Comparison of ENCODE assay signal across 1 cellular context in the genomic region with DNA sequence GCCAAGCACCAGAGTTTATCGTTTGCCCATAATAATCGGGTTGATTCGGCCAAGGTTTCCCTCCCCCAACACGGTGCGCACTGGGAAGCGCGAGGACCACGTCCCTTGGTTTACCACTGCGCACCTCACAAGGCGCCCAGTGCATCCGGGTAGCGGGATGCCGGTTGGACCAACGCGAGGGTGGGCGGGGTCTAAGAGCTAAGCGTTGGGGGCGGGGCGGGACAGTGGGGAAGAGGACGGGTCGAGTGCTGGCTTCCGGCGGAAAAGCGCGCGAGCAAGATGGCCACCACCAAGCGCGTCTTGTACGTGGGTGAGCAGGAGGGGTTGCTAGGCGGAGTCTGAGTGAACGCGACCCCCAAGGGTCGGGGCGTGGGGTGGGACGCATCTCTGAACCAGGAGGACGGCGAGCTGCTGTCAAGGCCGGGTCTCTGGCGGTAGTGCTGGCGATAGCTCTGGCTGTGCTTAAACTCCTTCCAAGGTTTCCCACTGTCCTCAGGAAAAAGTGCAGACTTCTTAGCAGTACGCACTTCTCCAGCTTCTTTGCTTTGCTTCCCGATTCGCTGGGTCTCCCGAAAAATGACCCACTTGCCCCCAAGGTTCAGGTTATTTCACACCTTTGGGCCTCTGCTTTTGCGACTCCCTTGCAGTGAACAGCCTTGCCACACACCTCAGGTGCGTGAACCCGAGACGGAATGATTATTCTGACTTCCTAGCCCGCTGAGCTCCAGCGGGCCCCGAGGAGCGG.
TF ChIP-seq lines count a peak whose summit lies in the region.

PPIE (plus strand) TSS at position 261 of the 745 bp plus-strand sequence; CDS start at position 280, 19 bp downstream.

TF ChIP-seq in HepG2, 621 proteins besides CTCF, POLR2A, EP300 and RAD21 (continued from another document and continues in another):
- TF ChIP-seq, protein P1, sequence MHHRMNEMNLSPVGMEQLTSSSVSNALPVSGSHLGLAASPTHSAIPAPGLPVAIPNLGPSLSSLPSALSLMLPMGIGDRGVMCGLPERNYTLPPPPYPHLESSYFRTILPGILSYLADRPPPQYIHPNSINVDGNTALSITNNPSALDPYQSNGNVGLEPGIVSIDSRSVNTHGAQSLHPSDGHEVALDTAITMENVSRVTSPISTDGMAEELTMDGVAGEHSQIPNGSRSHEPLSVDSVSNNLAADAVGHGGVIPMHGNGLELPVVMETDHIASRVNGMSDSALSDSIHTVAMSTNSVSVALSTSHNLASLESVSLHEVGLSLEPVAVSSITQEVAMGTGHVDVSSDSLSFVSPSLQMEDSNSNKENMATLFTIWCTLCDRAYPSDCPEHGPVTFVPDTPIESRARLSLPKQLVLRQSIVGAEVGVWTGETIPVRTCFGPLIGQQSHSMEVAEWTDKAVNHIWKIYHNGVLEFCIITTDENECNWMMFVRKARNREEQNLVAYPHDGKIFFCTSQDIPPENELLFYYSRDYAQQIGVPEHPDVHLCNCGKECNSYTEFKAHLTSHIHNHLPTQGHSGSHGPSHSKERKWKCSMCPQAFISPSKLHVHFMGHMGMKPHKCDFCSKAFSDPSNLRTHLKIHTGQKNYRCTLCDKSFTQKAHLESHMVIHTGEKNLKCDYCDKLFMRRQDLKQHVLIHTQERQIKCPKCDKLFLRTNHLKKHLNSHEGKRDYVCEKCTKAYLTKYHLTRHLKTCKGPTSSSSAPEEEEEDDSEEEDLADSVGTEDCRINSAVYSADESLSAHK (CRISPR knock-in tag; IDR thresholded peaks at IDR 0.05; ENCODE audit: borderline replicate concordance) = no peak
- TF ChIP-seq HMGXB4 (CRISPR knock-in tag; IDR thresholded peaks at IDR 0.05; ENCODE audit: borderline replicate concordance in 1 of 2, low read depth in 1 of 2) (0 out of 4 replicates have a peak, but pooled peaks of 1 of the 2 experiments have one; percentile 18), NFKBIZ (CRISPR knock-in tag; IDR thresholded peaks at IDR 0.05) (no peak), ELF1 (CRISPR knock-in tag; IDR thresholded peaks at IDR 0.05) (no peak), ZNF343 (CRISPR knock-in tag; IDR thresholded peaks at IDR 0.05) (no peak), ZFY (CRISPR knock-in tag; IDR thresholded peaks at IDR 0.05) (peak; percentile 39; the same call in 1 of the 2 replicates), ZNF891 (CRISPR knock-in tag; IDR thresholded peaks at IDR 0.05) (no peak), STAG1 (CRISPR knock-in tag; IDR thresholded peaks at IDR 0.05) (no peak), PCBP1 (IDR thresholded peaks at IDR 0.05; ENCODE audit: borderline replicate concordance, low read depth, low read length) (0 out of 2 replicates have a peak, but pooled peaks have one; percentile 39), KMT2A (CRISPR knock-in tag; IDR thresholded peaks at IDR 0.05) (0 out of 2 replicates have a peak, but pooled peaks have one; percentile 30), ZNF484 (CRISPR knock-in tag; IDR thresholded peaks at IDR 0.05; ENCODE audit: borderline replicate concordance, low read depth) (no peak), ZNF710 (CRISPR knock-in tag; IDR thresholded peaks at IDR 0.05; ENCODE audit: borderline replicate concordance) (no peak), SP140L (CRISPR knock-in tag; IDR thresholded peaks at IDR 0.05; ENCODE audit: borderline replicate concordance) (no peak), ZBTB42 (CRISPR knock-in tag; IDR thresholded peaks at IDR 0.05) (no peak), ZNF616 (CRISPR knock-in tag; IDR thresholded peaks at IDR 0.05; ENCODE audit: low read depth) (no peak), GATAD1 (CRISPR knock-in tag; IDR thresholded peaks at IDR 0.05) (peak; percentile 75), SMC3 (IDR thresholded peaks at IDR 0.05; ENCODE audit: low read length) (no peak), ZNF160 (CRISPR knock-in tag; IDR thresholded peaks at IDR 0.05) (0 out of 2 replicates have a peak, but pooled peaks have one; percentile 16), ARID4A (CRISPR knock-in tag; IDR thresholded peaks at IDR 0.05; ENCODE audit: borderline replicate concordance) (peak; percentile 54; the same call in 1 of the 2 replicates), ZNF260 (CRISPR knock-in tag; IDR thresholded peaks at IDR 0.05; ENCODE audit: borderline replicate concordance, low read depth) (no peak), ETV6 (CRISPR knock-in tag; conservative IDR thresholded peaks at IDR 0.05) (no peak), SP4 (CRISPR knock-in tag; IDR thresholded peaks at IDR 0.05) (no peak), KMT2B (CRISPR knock-in tag; IDR thresholded peaks at IDR 0.05) (0 out of 2 replicates have a peak, but pooled peaks have one; percentile 19), ZNF33B (CRISPR knock-in tag; IDR thresholded peaks at IDR 0.05) (no peak), NFE2L2 (IDR thresholded peaks at IDR 0.05; ENCODE audit: low read length) (no peak), RBFOX2 (IDR thresholded peaks at IDR 0.05; ENCODE audit: low read depth, low read length) (peak; percentile 62), RXRB (CRISPR knock-in tag; IDR thresholded peaks at IDR 0.05; ENCODE audit: borderline replicate concordance) (no peak), BCL3 (CRISPR knock-in tag; IDR thresholded peaks at IDR 0.05) (no peak)
- TF ChIP-seq, protein P2, sequence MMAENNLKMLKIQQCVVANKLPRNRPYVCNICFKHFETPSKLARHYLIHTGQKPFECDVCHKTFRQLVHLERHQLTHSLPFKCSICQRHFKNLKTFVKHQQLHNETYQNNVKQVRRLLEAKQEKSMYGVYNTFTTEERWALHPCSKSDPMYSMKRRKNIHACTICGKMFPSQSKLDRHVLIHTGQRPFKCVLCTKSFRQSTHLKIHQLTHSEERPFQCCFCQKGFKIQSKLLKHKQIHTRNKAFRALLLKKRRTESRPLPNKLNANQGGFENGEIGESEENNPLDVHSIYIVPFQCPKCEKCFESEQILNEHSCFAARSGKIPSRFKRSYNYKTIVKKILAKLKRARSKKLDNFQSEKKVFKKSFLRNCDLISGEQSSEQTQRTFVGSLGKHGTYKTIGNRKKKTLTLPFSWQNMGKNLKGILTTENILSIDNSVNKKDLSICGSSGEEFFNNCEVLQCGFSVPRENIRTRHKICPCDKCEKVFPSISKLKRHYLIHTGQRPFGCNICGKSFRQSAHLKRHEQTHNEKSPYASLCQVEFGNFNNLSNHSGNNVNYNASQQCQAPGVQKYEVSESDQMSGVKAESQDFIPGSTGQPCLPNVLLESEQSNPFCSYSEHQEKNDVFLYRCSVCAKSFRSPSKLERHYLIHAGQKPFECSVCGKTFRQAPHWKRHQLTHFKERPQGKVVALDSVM (CRISPR knock-in tag; IDR thresholded peaks at IDR 0.05) = no peak
- TF ChIP-seq, protein P3, sequence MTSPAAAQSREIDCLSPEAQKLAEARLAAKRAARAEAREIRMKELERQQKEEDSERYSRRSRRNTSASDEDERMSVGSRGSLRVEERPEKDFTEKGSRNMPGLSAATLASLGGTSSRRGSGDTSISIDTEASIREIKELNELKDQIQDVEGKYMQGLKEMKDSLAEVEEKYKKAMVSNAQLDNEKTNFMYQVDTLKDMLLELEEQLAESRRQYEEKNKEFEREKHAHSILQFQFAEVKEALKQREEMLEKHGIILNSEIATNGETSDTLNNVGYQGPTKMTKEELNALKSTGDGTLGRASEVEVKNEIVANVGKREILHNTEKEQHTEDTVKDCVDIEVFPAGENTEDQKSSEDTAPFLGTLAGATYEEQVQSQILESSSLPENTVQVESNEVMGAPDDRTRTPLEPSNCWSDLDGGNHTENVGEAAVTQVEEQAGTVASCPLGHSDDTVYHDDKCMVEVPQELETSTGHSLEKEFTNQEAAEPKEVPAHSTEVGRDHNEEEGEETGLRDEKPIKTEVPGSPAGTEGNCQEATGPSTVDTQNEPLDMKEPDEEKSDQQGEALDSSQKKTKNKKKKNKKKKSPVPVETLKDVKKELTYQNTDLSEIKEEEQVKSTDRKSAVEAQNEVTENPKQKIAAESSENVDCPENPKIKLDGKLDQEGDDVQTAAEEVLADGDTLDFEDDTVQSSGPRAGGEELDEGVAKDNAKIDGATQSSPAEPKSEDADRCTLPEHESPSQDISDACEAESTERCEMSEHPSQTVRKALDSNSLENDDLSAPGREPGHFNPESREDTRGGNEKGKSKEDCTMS (CRISPR knock-in tag; conservative IDR thresholded peaks at IDR 0.05) = no peak
- TF ChIP-seq, protein P4, sequence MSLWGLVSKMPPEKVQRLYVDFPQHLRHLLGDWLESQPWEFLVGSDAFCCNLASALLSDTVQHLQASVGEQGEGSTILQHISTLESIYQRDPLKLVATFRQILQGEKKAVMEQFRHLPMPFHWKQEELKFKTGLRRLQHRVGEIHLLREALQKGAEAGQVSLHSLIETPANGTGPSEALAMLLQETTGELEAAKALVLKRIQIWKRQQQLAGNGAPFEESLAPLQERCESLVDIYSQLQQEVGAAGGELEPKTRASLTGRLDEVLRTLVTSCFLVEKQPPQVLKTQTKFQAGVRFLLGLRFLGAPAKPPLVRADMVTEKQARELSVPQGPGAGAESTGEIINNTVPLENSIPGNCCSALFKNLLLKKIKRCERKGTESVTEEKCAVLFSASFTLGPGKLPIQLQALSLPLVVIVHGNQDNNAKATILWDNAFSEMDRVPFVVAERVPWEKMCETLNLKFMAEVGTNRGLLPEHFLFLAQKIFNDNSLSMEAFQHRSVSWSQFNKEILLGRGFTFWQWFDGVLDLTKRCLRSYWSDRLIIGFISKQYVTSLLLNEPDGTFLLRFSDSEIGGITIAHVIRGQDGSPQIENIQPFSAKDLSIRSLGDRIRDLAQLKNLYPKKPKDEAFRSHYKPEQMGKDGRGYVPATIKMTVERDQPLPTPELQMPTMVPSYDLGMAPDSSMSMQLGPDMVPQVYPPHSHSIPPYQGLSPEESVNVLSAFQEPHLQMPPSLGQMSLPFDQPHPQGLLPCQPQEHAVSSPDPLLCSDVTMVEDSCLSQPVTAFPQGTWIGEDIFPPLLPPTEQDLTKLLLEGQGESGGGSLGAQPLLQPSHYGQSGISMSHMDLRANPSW (CRISPR knock-in tag; IDR thresholded peaks at IDR 0.05; ENCODE audit: borderline replicate concordance) = no peak
